In genomic region chr3:11379238-11379823, GRCh38 we compare ENCODE assay signal across 7 cellular contexts.
DNase-seq lines count a peak whose midpoint lies in the region; ATAC-seq and TF ChIP-seq lines count a peak whose summit lies in the region.

No MANE protein-coding gene starts in this region.

- TF ChIP-seq CTCF in Loucy (conservative IDR thresholded peaks at IDR 0.05; ENCODE audit: low read length): peak; percentile 71
- peak; percentile 56 to 61 (median 60) for TF ChIP-seq CTCF in sigmoid colon (IDR thresholded peaks at IDR 0.05)

- H3K36me3 Mint-ChIP-seq in activated CD8-positive, alpha-beta T cell treated with anti-CD3 and anti-CD28 coated beads, Interleukin-2, amount 10 ng/mL, durations not matched to agents 7 days and 5 days (ENCODE audit: low read depth): peaks cover 5% of the 10 kb centered on the region

- no peak overlapping the region for H3K4me3 ChIP-seq in Loucy (ENCODE audit: low read length, poor library complexity, severe bottlenecking)
- H3K4me3 ChIP-seq in sigmoid colon: no peak overlapping the region

- CTCF ChIA-PET in activated CD8-positive, alpha-beta T cell treated with anti-CD3 and anti-CD28 coated beads, Interleukin-2, amount 10 ng/mL, durations not matched to agents 7 days and 5 days (lab: Charles Lee): interaction anchor here (0.8 to 4.9 kb wide), 21 partner anchors 9 to 457 kb away, joined by 3 to 76 read pairs (median 6); partner anchors contain the start of gene VGLL4

- TF ChIP-seq EP300 in sigmoid colon (IDR thresholded peaks at IDR 0.05): no peak

- no peaks in the 10 kb centered on the region for H3K9me2 ChIP-seq in Loucy (replicated peaks; ENCODE audit: low read depth, low read length)

- H3K4me2 ChIP-seq in Loucy (ENCODE audit: low read depth, low read length, poor library complexity, severe bottlenecking): no peak overlapping the region

- H3K9me3 Mint-ChIP-seq in activated CD8-positive, alpha-beta T cell treated with anti-CD3 and anti-CD28 coated beads, Interleukin-2, amount 10 ng/mL, durations not matched to agents 7 days and 5 days (ENCODE audit: insufficient read depth): no peaks in the 10 kb centered on the region

- 50 to 58% methylated on average over 2 of the region's 2 CpGs for WGBS in sigmoid colon, 2 donors

- H3K9ac ChIP-seq in Loucy (ENCODE audit: low read depth, low read length, poor library complexity, severe bottlenecking): no peak overlapping the region

- H4K20me1 ChIP-seq in Loucy (ENCODE audit: insufficient read depth, low read length, poor library complexity, severe bottlenecking): no peaks in the 10 kb centered on the region

- H3K27me3 ChIP-seq in Loucy (ENCODE audit: insufficient read depth, low read length, poor library complexity, severe bottlenecking) (no peaks in the 10 kb centered on the region), sigmoid colon (no peaks in the 10 kb centered on the region)

- H3F3A ChIP-seq in Loucy (ENCODE audit: low read depth): no peaks in the 10 kb centered on the region

- no peak for ATAC-seq in activated CD8-positive, alpha-beta T cell treated with anti-CD3 and anti-CD28 coated beads, Interleukin-2, amount 10 ng/mL, durations not matched to agents 7 days and 5 days
- peak; percentile 74 for ATAC-seq in Right ventricle myocardium superior (ENCODE audit: poor library complexity)
- no peak for ATAC-seq in GM21528 (IDR thresholded peaks at IDR 0.05; ENCODE audit: low FRiP score, unreplicated experiment)
- ATAC-seq in GM19351 (IDR thresholded peaks at IDR 0.05; ENCODE audit: unreplicated experiment): no peak

- H3K27me3 Mint-ChIP-seq in activated CD8-positive, alpha-beta T cell treated with anti-CD3 and anti-CD28 coated beads, Interleukin-2, amount 10 ng/mL, durations not matched to agents 7 days and 5 days (ENCODE audit: low read depth): no peaks in the 10 kb centered on the region

- no peak overlapping the region for H2AFZ ChIP-seq in Loucy (ENCODE audit: low read length)

- no peaks in the 10 kb centered on the region for H3K79me2 ChIP-seq in Loucy (ENCODE audit: insufficient read depth, low read length)

- peak overlapping the region in 3 of 4 donors; percentile 15 to 53 (median 33) for H3K27ac ChIP-seq in sigmoid colon

- H3K4me3 Mint-ChIP-seq in activated CD8-positive, alpha-beta T cell treated with anti-CD3 and anti-CD28 coated beads, Interleukin-2, amount 10 ng/mL, durations not matched to agents 7 days and 5 days: no peak overlapping the region

- intact Hi-C loops in Right ventricle myocardium superior (cut with DNase I) (loop anchor here (2.0 to 5.0 kb wide), 2 partner anchors 271 to 423 kb away; no protein-coding TSS in a partner anchor), sigmoid colon (cut with DNase I) (loop anchor here (1.0 kb wide), 2 partner anchors 273 to 425 kb away; no protein-coding TSS in a partner anchor)

- no peak for TF ChIP-seq POLR2A in sigmoid colon (IDR thresholded peaks at IDR 0.05)

- no peaks in the 10 kb centered on the region for H3K4me1 ChIP-seq in Loucy (ENCODE audit: insufficient read depth, low read length, poor library complexity, severe bottlenecking)
- H3K4me1 ChIP-seq in sigmoid colon: peaks cover 0 to 31% (median 17%) of the 10 kb centered on the region in 4 donors

- H3K36me3 ChIP-seq in Loucy (ENCODE audit: insufficient read depth, low read length) (no peaks in the 10 kb centered on the region), sigmoid colon (no peaks in the 10 kb centered on the region)

- no peaks in the 10 kb centered on the region for H3K4me1 Mint-ChIP-seq in activated CD8-positive, alpha-beta T cell treated with anti-CD3 and anti-CD28 coated beads, Interleukin-2, amount 10 ng/mL, durations not matched to agents 7 days and 5 days (ENCODE audit: low read depth)

- H3K27ac Mint-ChIP-seq in activated CD8-positive, alpha-beta T cell treated with anti-CD3 and anti-CD28 coated beads, Interleukin-2, amount 10 ng/mL, durations not matched to agents 7 days and 5 days: no peak overlapping the region

- POLR2A ChIA-PET in activated CD8-positive, alpha-beta T cell treated with anti-CD3 and anti-CD28 coated beads, Interleukin-2, amount 10 ng/mL, durations not matched to agents 7 days and 5 days (lab: Charles Lee): no interaction called here

- DNase-seq in GM04504 (ENCODE audit: low read depth): peak; percentile 25
- DNase-seq in activated CD8-positive, alpha-beta T cell treated with anti-CD3 and anti-CD28 coated beads, Interleukin-2, amount 10 ng/mL, durations not matched to agents 7 days and 5 days: peak; percentile 30
- DNase-seq in Right ventricle myocardium superior: no peak
- no peak for DNase-seq in sigmoid colon

- H3K9me3 ChIP-seq in Loucy (ENCODE audit: insufficient read depth, low read depth, low read length) (no peaks in the 10 kb centered on the region), sigmoid colon (no peaks in the 10 kb centered on the region)

Comparison
In these comparisons a context has a peak if more than half of its experiments do, and no peak if none do; other contexts are left out.
1. DNase-seq: peak in GM04504 (single experiment) and activated CD8-positive, alpha-beta T cell treated with anti-CD3 and anti-CD28 coated beads, Interleukin-2, amount 10 ng/mL, durations not matched to agents 7 days and 5 days (single experiment); none in Right ventricle myocardium superior (single experiment) and sigmoid colon (single experiment).